In genomic region chr18:55319517-55319905, GRCh38 we compare ENCODE assay signal across 11 cellular contexts.
DNase-seq lines count a peak whose midpoint lies in the region; ATAC-seq, FAIRE-seq and TF ChIP-seq lines count a peak whose summit lies in the region.
"Had no signal": no experiment of that assay in that cellular context is flagged by ENCODE, and none has a peak within 500 bp of the region (broad histone marks: within the 10 kb centered on the region; RNA-seq: fewer than 3 reads in every experiment).

No MANE protein-coding gene starts in this region.

- no peak overlapping the region for H2BK5ac ChIP-seq in mesendoderm (ENCODE audit: low read length)

- H3K36me3 ChIP-seq in adipocyte (ENCODE audit: control insufficient read depth, insufficient read depth, low read length, severe bottlenecking) (no peaks in the 10 kb centered on the region), kidney (ENCODE audit: control insufficient read depth in 1 of 2, insufficient read depth in 2 of 2, low read length in 2 of 2) (no peaks in the 10 kb centered on the region), thoracic aorta (no peaks in the 10 kb centered on the region), mesendoderm (ENCODE audit: control insufficient read depth, insufficient read depth, low read length) (no peaks in the 10 kb centered on the region)

- H3K56ac ChIP-seq in mesendoderm (ENCODE audit: low read length): no peak overlapping the region

- no peaks in the 10 kb centered on the region for H3K9me3 Mint-ChIP-seq in activated T-helper 17 cell treated with anti-CD3 and anti-CD28 coated beads, Interleukin-2, amount 50 U/mL, for 72 hours
- H3K9me3 Mint-ChIP-seq: T-helper 2 cell treated with Interferon-gamma antibody and Interleukin-4, amounts not matched to agents 5 μg/mL and 100 μg/mL, for 36 hours had no signal

- no peak overlapping the region for H2AK5ac ChIP-seq in mesendoderm (ENCODE audit: low read length)

- H3K27me3 ChIP-seq in adipocyte (replicated peaks; ENCODE audit: control insufficient read depth, insufficient read depth, low read length) (no peaks in the 10 kb centered on the region), thoracic aorta (replicated peaks; ENCODE audit: insufficient read depth) (no peaks in the 10 kb centered on the region), mesendoderm (ENCODE audit: insufficient read depth, low read length, poor library complexity) (no peaks in the 10 kb centered on the region)

- H3K9ac ChIP-seq in adipocyte (ENCODE audit: low read length) (peak overlapping the region; percentile 80), kidney (ENCODE audit: low read length in 2 of 2) (peak overlapping the region; percentile 2 to 68), mesendoderm (ENCODE audit: low read length) (no peak overlapping the region)

- ATAC-seq in thoracic aorta (ENCODE audit: insufficient number of reproducible peaks, low FRiP score, low read depth): peak; percentile 36
- ATAC-seq in activated T-helper 17 cell treated with anti-CD3 and anti-CD28 coated beads, Interleukin-2, amount 50 U/mL, for 72 hours (replicated peaks): no peak
- ATAC-seq in HG02642 (IDR thresholded peaks at IDR 0.05; ENCODE audit: poor library complexity, unreplicated experiment): no peak
- ATAC-seq: A549 had no signal

- no peak overlapping the region for H4K5ac ChIP-seq in mesendoderm (ENCODE audit: low read length)

- H3K36me3 Mint-ChIP-seq in activated T-helper 17 cell treated with anti-CD3 and anti-CD28 coated beads, Interleukin-2, amount 50 U/mL, for 72 hours (ENCODE audit: low read depth): no peaks in the 10 kb centered on the region

- H3K27ac ChIP-seq in kidney (ENCODE audit: low read depth in 2 of 2, low read length in 2 of 2) (peak overlapping the region; percentile 40 to 65), thoracic aorta (peak overlapping the region; percentile 93 to 95), mesendoderm (ENCODE audit: low read depth, low read length) (no peak overlapping the region)
- H3K27ac ChIP-seq: A549 had no signal

- H3K4me2 ChIP-seq in mesendoderm (ENCODE audit: low read length): no peak overlapping the region
- H3K4me2 ChIP-seq: A549 had no signal

- no CpG with 5 or more reads among the region's 3 CpGs for WGBS in mesendoderm (ENCODE audit: extremely low coverage, insufficient coverage, low lambda C conversion rate)

- no peak overlapping the region for H3K4me3 Mint-ChIP-seq in activated T-helper 17 cell treated with anti-CD3 and anti-CD28 coated beads, Interleukin-2, amount 50 U/mL, for 72 hours
- H3K4me3 Mint-ChIP-seq: T-helper 2 cell treated with Interferon-gamma antibody and Interleukin-4, amounts not matched to agents 5 μg/mL and 100 μg/mL, for 36 hours had no signal

- H3K18ac ChIP-seq in mesendoderm (ENCODE audit: low read length): no peak overlapping the region

- no peak overlapping the region for H3K27ac Mint-ChIP-seq in activated T-helper 17 cell treated with anti-CD3 and anti-CD28 coated beads, Interleukin-2, amount 50 U/mL, for 72 hours
- H3K27ac Mint-ChIP-seq: T-helper 2 cell treated with Interferon-gamma antibody and Interleukin-4, amounts not matched to agents 5 μg/mL and 100 μg/mL, for 36 hours had no signal

- H3K79me1 ChIP-seq in mesendoderm (ENCODE audit: low read length): peaks cover 5% of the 10 kb centered on the region

- H3K4me1 ChIP-seq in adipocyte (ENCODE audit: control insufficient read depth, insufficient read depth, low read length) (peaks cover 66% of the 10 kb centered on the region), kidney (ENCODE audit: control insufficient read depth in 1 of 2, insufficient read depth in 1 of 2, low read depth in 1 of 2, low read length in 2 of 2) (no peaks in the 10 kb centered on the region), thoracic aorta (ENCODE audit: control insufficient read depth in 1 of 2, low read depth in 2 of 2) (peaks cover 26 to 55% of the 10 kb centered on the region in 2 donors), mesendoderm (ENCODE audit: control insufficient read depth, low read depth, low read length) (no peaks in the 10 kb centered on the region)
- H3K4me1 ChIP-seq: A549 had no signal

- H2BK120ac ChIP-seq in mesendoderm (ENCODE audit: low read depth, low read length): no peak overlapping the region

- H3K4me3 ChIP-seq in adipocyte (ENCODE audit: low read length) (peak overlapping the region; percentile 91), kidney (ENCODE audit: low read length in 2 of 2) (peak overlapping the region; percentile 12 to 81), thoracic aorta (peak overlapping the region; percentile 79), mesendoderm (ENCODE audit: low read length) (no peak overlapping the region)
- H3K4me3 ChIP-seq: A549 had no signal

- no peaks in the 10 kb centered on the region for H3K4me1 Mint-ChIP-seq in activated T-helper 17 cell treated with anti-CD3 and anti-CD28 coated beads, Interleukin-2, amount 50 U/mL, for 72 hours

- no peak overlapping the region for H3K23ac ChIP-seq in mesendoderm (ENCODE audit: low read length)

- no peak overlapping the region for H2BK15ac ChIP-seq in mesendoderm (replicated peaks; ENCODE audit: low read depth)

- peaks cover 29% of the 10 kb centered on the region for H3K27me3 Mint-ChIP-seq in activated T-helper 17 cell treated with anti-CD3 and anti-CD28 coated beads, Interleukin-2, amount 50 U/mL, for 72 hours

- H4K8ac ChIP-seq in mesendoderm (ENCODE audit: low read depth, low read length): no peak overlapping the region

- intact Hi-C loops in kidney (cut with DNase I): no loop called here

- DNase-seq in NCI-H1417 treated with DMSO at 0.1 percent for 48 hours (lab: John Stamatoyannopoulos, UW) (peak; percentile 77), NCI-H1417 (lab: John Stamatoyannopoulos, UW) (no peak), adipocyte (ENCODE audit: low read depth) (peak; percentile 78), kidney (no peak), thoracic aorta (ENCODE audit: low spot score) (no peak), mesendoderm (no peak)
- DNase-seq: activated naive CD4-positive, alpha-beta T cell treated with Interleukin-2 at 50 U/mL for 16 hours had no signal

- no peaks in the 10 kb centered on the region for H3K79me2 ChIP-seq in mesendoderm (ENCODE audit: control insufficient read depth, insufficient read depth, low read length)

- peak; percentile 33 for FAIRE-seq in kidney (lab: Jason Lieb, UNC)
- FAIRE-seq: A549 had no signal

- H3K9me3 ChIP-seq in adipocyte (ENCODE audit: control insufficient read depth, low read length) (no peaks in the 10 kb centered on the region), kidney (ENCODE audit: control insufficient read depth in 1 of 2, low read length in 2 of 2) (no peaks in the 10 kb centered on the region), thoracic aorta (no peaks in the 10 kb centered on the region)
- H3K9me3 ChIP-seq: A549 had no signal

- no peak overlapping the region for H3K4ac ChIP-seq in mesendoderm (ENCODE audit: low read depth, low read length)

- TF ChIP-seq CTCF in kidney (IDR thresholded peaks at IDR 0.05; ENCODE audit: borderline replicate concordance, extremely low read depth, insufficient read depth): no peak
- TF ChIP-seq CTCF in thoracic aorta (IDR thresholded peaks at IDR 0.05): no peak

Comparison
In these comparisons a context has a peak if more than half of its experiments do, and no peak if none do; other contexts are left out.
1. DNase-seq: peak in NCI-H1417 treated with DMSO at 0.1 percent for 48 hours (single experiment) and adipocyte (single experiment); none in NCI-H1417 (0 of 3), kidney (single experiment), thoracic aorta (single experiment) and mesendoderm (single experiment).